ENCODE assay signal across 1 cellular context in genomic region chr20:56360133-56360898, GRCh38.
TF ChIP-seq lines count a peak whose summit lies in the region.

No MANE protein-coding gene starts in this region.

TF ChIP-seq in HepG2, 621 proteins besides CTCF, POLR2A, EP300 and RAD21 (continued from another document and continues in another):
- TF ChIP-seq PAXIP1 (CRISPR knock-in tag; conservative IDR thresholded peaks at IDR 0.05) = peak; percentile 33; the same call in 1 of the 2 replicates
- no peak for TF ChIP-seq RBM39 (IDR thresholded peaks at IDR 0.05; ENCODE audit: low read depth, low read length, poor library complexity, severe bottlenecking)
- TF ChIP-seq MTF1 (CRISPR knock-in tag; IDR thresholded peaks at IDR 0.05) = no peak
- no peak; the same call in 1 of the 2 replicates for TF ChIP-seq HOXA3 (CRISPR knock-in tag; IDR thresholded peaks at IDR 0.05)
- TF ChIP-seq PRMT3 (CRISPR knock-in tag; IDR thresholded peaks at IDR 0.05; ENCODE audit: borderline replicate concordance, low read depth) = no peak
- TF ChIP-seq MYC (CRISPR knock-in tag; IDR thresholded peaks at IDR 0.05; ENCODE audit: borderline replicate concordance) = no peak
- no peak for TF ChIP-seq SP140L (CRISPR knock-in tag; IDR thresholded peaks at IDR 0.05; ENCODE audit: borderline replicate concordance)
- no peak for TF ChIP-seq NBN (conservative IDR thresholded peaks at IDR 0.05)
- no peak for TF ChIP-seq TOE1 (CRISPR knock-in tag; IDR thresholded peaks at IDR 0.05)
- TF ChIP-seq KAT8 (CRISPR knock-in tag; IDR thresholded peaks at IDR 0.05) = no peak; the same call in none of the 2 replicates
- TF ChIP-seq FOXP1 (IDR thresholded peaks at IDR 0.05) = no peak
- TF ChIP-seq FOXP1 (CRISPR knock-in tag; IDR thresholded peaks at IDR 0.05) = peak; percentile 35; the same call in 1 of the 2 replicates
- 0 out of 2 replicates have a peak, but pooled peaks have one; percentile 17 for TF ChIP-seq ZNF432 (CRISPR knock-in tag; IDR thresholded peaks at IDR 0.05; ENCODE audit: borderline replicate concordance)
- no peak for TF ChIP-seq MLX (CRISPR knock-in tag; IDR thresholded peaks at IDR 0.05)
- TF ChIP-seq FOXA3 (CRISPR knock-in tag; IDR thresholded peaks at IDR 0.05) = peak; percentile 85
- no peak for TF ChIP-seq PLSCR1 (CRISPR knock-in tag; IDR thresholded peaks at IDR 0.05; ENCODE audit: borderline replicate concordance)
- no peak for TF ChIP-seq ZNF33A (CRISPR knock-in tag; IDR thresholded peaks at IDR 0.05; ENCODE audit: borderline replicate concordance)
- peak; percentile 96 for TF ChIP-seq CHD4 (IDR thresholded peaks at IDR 0.05; ENCODE audit: borderline replicate concordance, low read length)
- TF ChIP-seq PREB (CRISPR knock-in tag; IDR thresholded peaks at IDR 0.05) = no peak
- peak; percentile 100 for TF ChIP-seq ZFP90 (CRISPR knock-in tag; IDR thresholded peaks at IDR 0.05; ENCODE audit: borderline replicate concordance)
- TF ChIP-seq ZNF740 (CRISPR knock-in tag; IDR thresholded peaks at IDR 0.05) = no peak
- TF ChIP-seq CCDC6 (CRISPR knock-in tag; IDR thresholded peaks at IDR 0.05) = no peak
- no peak for TF ChIP-seq CENPBD1 (CRISPR knock-in tag; IDR thresholded peaks at IDR 0.05; ENCODE audit: borderline replicate concordance, low read depth)
- no peak for TF ChIP-seq CENPX (CRISPR knock-in tag; IDR thresholded peaks at IDR 0.05)
- no peak for TF ChIP-seq ZNF382 (CRISPR knock-in tag; IDR thresholded peaks at IDR 0.05; ENCODE audit: borderline replicate concordance)
- TF ChIP-seq BCL6 (CRISPR knock-in tag; IDR thresholded peaks at IDR 0.05) = no peak; the same call in none of the 2 replicates
- TF ChIP-seq POLR2AphosphoS2 (IDR thresholded peaks at IDR 0.05; ENCODE audit: low read depth, low read length) = no peak
- TF ChIP-seq ESRRA (CRISPR knock-in tag; IDR thresholded peaks at IDR 0.05; ENCODE audit: low read depth) = peak; percentile 38
- peak; percentile 76; the same call in 1 of the 2 replicates for TF ChIP-seq ZNF3 (CRISPR knock-in tag; IDR thresholded peaks at IDR 0.05)
- no peak for TF ChIP-seq SNAPC5 (CRISPR knock-in tag; IDR thresholded peaks at IDR 0.05; ENCODE audit: borderline replicate concordance)
- TF ChIP-seq ZNF720 (CRISPR knock-in tag; IDR thresholded peaks at IDR 0.05) = no peak
- peak; percentile 91 for TF ChIP-seq ZFX (CRISPR knock-in tag; IDR thresholded peaks at IDR 0.05; ENCODE audit: low read depth)
- TF ChIP-seq TFDP1 (CRISPR knock-in tag; IDR thresholded peaks at IDR 0.05; ENCODE audit: borderline replicate concordance) = peak; percentile 28; the same call in 1 of the 2 replicates
- TF ChIP-seq ZBTB3 (CRISPR knock-in tag; IDR thresholded peaks at IDR 0.05; ENCODE audit: borderline replicate concordance, low read depth) = no peak
- peak; percentile 66; the same call in 1 of the 2 replicates for TF ChIP-seq NFKB2 (CRISPR knock-in tag; IDR thresholded peaks at IDR 0.05; ENCODE audit: borderline replicate concordance)
- TF ChIP-seq MAFG (CRISPR knock-in tag; IDR thresholded peaks at IDR 0.05) = no peak
- TF ChIP-seq SCMH1 (CRISPR knock-in tag; IDR thresholded peaks at IDR 0.05; ENCODE audit: borderline replicate concordance) = no peak
- 0 out of 4 replicates have a peak, but pooled peaks of 1 of the 2 experiments have one; percentile 7 for TF ChIP-seq ATF4 (CRISPR knock-in tag; IDR thresholded peaks at IDR 0.05)
- no peak for TF ChIP-seq ZBTB39 (CRISPR knock-in tag; IDR thresholded peaks at IDR 0.05)
- no peak for TF ChIP-seq ZNF260 (CRISPR knock-in tag; IDR thresholded peaks at IDR 0.05; ENCODE audit: borderline replicate concordance, low read depth)
- TF ChIP-seq ZBTB7B (CRISPR knock-in tag; IDR thresholded peaks at IDR 0.05) = peak; percentile 39; the same call in 1 of the 2 replicates
- TF ChIP-seq BORCS8-MEF2B (CRISPR knock-in tag; IDR thresholded peaks at IDR 0.05) = 0 out of 2 replicates have a peak, but pooled peaks have one; percentile 1
- TF ChIP-seq THYN1 (CRISPR knock-in tag; IDR thresholded peaks at IDR 0.05; ENCODE audit: borderline replicate concordance, low read depth) = no peak
- no peak for TF ChIP-seq DBP (CRISPR knock-in tag; IDR thresholded peaks at IDR 0.05; ENCODE audit: not compliant biosample characterization)
- TF ChIP-seq ISX (CRISPR knock-in tag; conservative IDR thresholded peaks at IDR 0.05) = no peak
- peak; percentile 82; the same call in 1 of the 2 replicates for TF ChIP-seq BRD4 (CRISPR knock-in tag; IDR thresholded peaks at IDR 0.05)
- no peak for TF ChIP-seq MATR3 (CRISPR knock-in tag; IDR thresholded peaks at IDR 0.05)
- TF ChIP-seq FOXJ3 (CRISPR knock-in tag; IDR thresholded peaks at IDR 0.05; ENCODE audit: borderline replicate concordance) = no peak
- TF ChIP-seq POGZ (CRISPR knock-in tag; IDR thresholded peaks at IDR 0.05) = no peak
- TF ChIP-seq ZNF639 (CRISPR knock-in tag; conservative IDR thresholded peaks at IDR 0.05) = no peak
- TF ChIP-seq ZNF788 (CRISPR knock-in tag; IDR thresholded peaks at IDR 0.05; ENCODE audit: borderline replicate concordance) = peak; percentile 91
- TF ChIP-seq ZSCAN9 (CRISPR knock-in tag; IDR thresholded peaks at IDR 0.05; ENCODE audit: borderline replicate concordance) = 0 out of 2 replicates have a peak, but pooled peaks have one; percentile 35
- no peak for TF ChIP-seq E2F5 (CRISPR knock-in tag; conservative IDR thresholded peaks at IDR 0.05)
- no peak for TF ChIP-seq ZFP82 (CRISPR knock-in tag; IDR thresholded peaks at IDR 0.05; ENCODE audit: borderline replicate concordance)
- no peak for TF ChIP-seq ZBTB38 (CRISPR knock-in tag; IDR thresholded peaks at IDR 0.05)
- TF ChIP-seq AGO2 (optimal IDR thresholded peaks at IDR 0.05; ENCODE audit: low read depth, low read length) = no peak
- TF ChIP-seq NONO (IDR thresholded peaks at IDR 0.05) = no peak
- TF ChIP-seq NONO (CRISPR knock-in tag; conservative IDR thresholded peaks at IDR 0.05) = peak; percentile 44; the same call in 1 of the 2 replicates
- TF ChIP-seq RAD51 (IDR thresholded peaks at IDR 0.05; ENCODE audit: borderline replicate concordance) = no peak
